10 cellular contexts compared by ENCODE assay signal in the genomic region with DNA sequence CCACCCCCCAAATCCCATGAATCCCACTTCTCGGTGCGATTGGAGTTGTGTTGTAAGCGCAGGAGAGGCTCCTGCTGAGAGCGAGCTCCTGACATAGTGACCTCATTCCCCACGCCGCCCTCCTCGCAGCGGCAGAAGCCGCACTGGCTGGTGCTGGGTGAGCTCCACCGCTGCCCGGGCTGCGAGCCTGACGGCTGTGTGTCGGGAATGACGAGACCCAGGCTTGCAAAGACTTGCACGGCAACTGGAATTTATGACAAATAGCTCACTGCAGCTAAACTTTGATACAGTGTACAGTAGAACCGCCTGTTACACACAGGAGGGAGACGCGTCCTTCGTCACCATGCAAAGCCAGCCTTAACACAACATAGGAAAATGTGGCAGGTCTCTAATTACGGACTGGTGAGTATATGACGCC.
DNase-seq lines count a peak whose midpoint lies in the region; ATAC-seq, FAIRE-seq and TF ChIP-seq lines count a peak whose summit lies in the region.
"Had no signal": no experiment of that assay in that cellular context is flagged by ENCODE, and none has a peak within 500 bp of the region (broad histone marks: within the 10 kb centered on the region; RNA-seq: fewer than 3 reads in every experiment).

No MANE protein-coding gene starts in this region.

- H3K4me3 ChIP-seq in bronchial epithelial cell (ENCODE audit: low read depth, low read length) (peak overlapping the region; percentile 32), kidney (ENCODE audit: low read length in 2 of 2) (peak overlapping the region; percentile 42 to 61)
- H3K4me3 ChIP-seq: BLaER1 treated with 17β-estradiol and CSF1 and Interleukin-3, amounts not matched to agents 10 nM and 100 nM had no signal

- H3K27me3 ChIP-seq in bronchial epithelial cell (ENCODE audit: control insufficient read depth, insufficient read depth, low read length): no peaks in the 10 kb centered on the region
- H3K27me3 ChIP-seq: BLaER1 treated with 17β-estradiol and CSF1 and Interleukin-3, amounts not matched to agents 10 nM and 100 nM had no signal

- peak overlapping the region in 1 of 2 donors; percentile 24 for H3K9ac ChIP-seq in kidney (ENCODE audit: low read length in 2 of 2)
- H3K9ac ChIP-seq: BLaER1 treated with 17β-estradiol and CSF1 and Interleukin-3, amounts not matched to agents 10 nM and 100 nM had no signal

- TF ChIP-seq CTCF in bronchial epithelial cell (IDR thresholded peaks at IDR 0.05; ENCODE audit: insufficient read depth, low read length, severe bottlenecking): no peak
- TF ChIP-seq CTCF in kidney (IDR thresholded peaks at IDR 0.05; ENCODE audit: borderline replicate concordance, extremely low read depth, insufficient read depth): no peak

- FAIRE-seq in bronchial epithelial cell (lab: Jason Lieb, UNC) (peak; percentile 77), kidney (lab: Jason Lieb, UNC) (no peak)
- FAIRE-seq: TTC549 had no signal

- H3K4me1 ChIP-seq in kidney (ENCODE audit: control insufficient read depth in 1 of 2, insufficient read depth in 1 of 2, low read depth in 1 of 2, low read length in 2 of 2): peaks cover 0 to 10% of the 10 kb centered on the region in 2 donors

- no peaks in the 10 kb centered on the region for H3K36me3 ChIP-seq in bronchial epithelial cell (ENCODE audit: control insufficient read depth, insufficient read depth, low read length)
- no peaks in the 10 kb centered on the region for H3K36me3 ChIP-seq in kidney (ENCODE audit: control insufficient read depth in 1 of 2, insufficient read depth in 2 of 2, low read length in 2 of 2)
- H3K36me3 ChIP-seq: BLaER1 treated with 17β-estradiol and CSF1 and Interleukin-3, amounts not matched to agents 10 nM and 100 nM had no signal

- TF ChIP-seq EP300 in Ishikawa (IDR thresholded peaks at IDR 0.05; ENCODE audit: borderline replicate concordance): no peak

- H3K27ac ChIP-seq in kidney (ENCODE audit: low read depth in 2 of 2, low read length in 2 of 2): no peak overlapping the region

- no peak for ATAC-seq in HG02884 (IDR thresholded peaks at IDR 0.05; ENCODE audit: unreplicated experiment)
- no peak for ATAC-seq in HG03565 (IDR thresholded peaks at IDR 0.05; ENCODE audit: unreplicated experiment)

- DNase-seq in 8988T (peak; percentile 43), bronchial epithelial cell (ENCODE audit: low read depth) (peak; percentile 98), kidney (peak; percentile 84), superior temporal gyrus (ENCODE audit: extremely low spot score) (peak; percentile 80), foreskin melanocyte (no peak)

- intact Hi-C loops in kidney (cut with DNase I): no loop called here

- no peaks in the 10 kb centered on the region for H3K9me3 ChIP-seq in kidney (ENCODE audit: control insufficient read depth in 1 of 2, low read length in 2 of 2)
- H3K9me3 ChIP-seq: BLaER1 treated with 17β-estradiol and CSF1 and Interleukin-3, amounts not matched to agents 10 nM and 100 nM had no signal

- TF ChIP-seq RAD21 in Ishikawa (IDR thresholded peaks at IDR 0.05; ENCODE audit: low read depth): no peak; the same call in 1 of the 2 replicates

TF ChIP-seq in Ishikawa, 13 proteins besides CTCF, POLR2A, EP300 and RAD21:
- TF ChIP-seq ZBTB7A (IDR thresholded peaks at IDR 0.05; ENCODE audit: low read depth) (0 out of 2 replicates have a peak, but pooled peaks have one; percentile 23), CREB1 (IDR thresholded peaks at IDR 0.05; ENCODE audit: low read depth) (peak; percentile 51; the same call in 1 of the 2 replicates), MAX (IDR thresholded peaks at IDR 0.05) (0 out of 2 replicates have a peak, but pooled peaks have one; percentile 45), TEAD4 (IDR thresholded peaks at IDR 0.05) (0 out of 2 replicates have a peak, but pooled peaks have one; percentile 5), TAF1 (IDR thresholded peaks at IDR 0.05; ENCODE audit: low read depth) (no peak; the same call in 1 of the 2 replicates), CEBPB (IDR thresholded peaks at IDR 0.05) (peak; percentile 7; the same call in 1 of the 2 replicates), FOXM1 (IDR thresholded peaks at IDR 0.05; ENCODE audit: borderline replicate concordance, low read depth) (no peak), REST (IDR thresholded peaks at IDR 0.05; ENCODE audit: low read depth) (no peak)
TF ChIP-seq in Ishikawa: peak in this region for 5.
